ENCODE assay signal across 6 cellular contexts in the genomic region with DNA sequence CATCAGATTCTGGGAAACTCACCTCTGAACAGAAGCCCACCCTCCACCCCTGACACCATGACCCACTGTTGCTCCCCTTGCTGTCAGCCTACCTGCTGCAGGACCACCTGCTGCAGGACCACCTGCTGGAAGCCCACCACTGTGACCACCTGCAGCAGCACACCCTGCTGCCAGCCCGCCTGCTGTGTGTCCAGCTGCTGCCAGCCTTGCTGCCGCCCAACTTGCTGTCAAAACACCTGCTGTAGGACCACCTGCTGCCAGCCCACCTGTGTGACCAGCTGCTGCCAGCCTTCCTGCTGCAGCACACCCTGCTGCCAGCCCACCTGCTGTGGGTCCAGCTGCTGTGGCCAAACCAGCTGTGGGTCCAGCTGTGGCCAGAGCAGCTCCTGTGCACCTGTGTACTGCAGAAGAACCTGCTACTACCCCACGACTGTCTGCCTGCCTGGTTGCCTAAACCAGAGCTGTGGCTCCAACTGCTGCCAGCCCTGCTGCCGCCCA. TPM values are rescaled to one million over a fixed set of nuclear protein-coding genes. Genes with fewer than 3 reads are reported as not detected.
"Had no signal": no experiment of that assay in that cellular context is flagged by ENCODE, and none has a peak within 500 bp of the region (broad histone marks: within the 10 kb centered on the region; RNA-seq: fewer than 3 reads in every experiment).

Gene KRTAP9-2 (plus strand): TSS at position 51 of the 498 bp plus-strand sequence. CDS start 7 bp downstream, at position 58.

RNA-seq across cellular contexts. Expression of gene KRTAP9-2, which starts in this region (rescaled TPM):
- total RNA-seq: GM23248, GM23338, H4, H7, H9, HFFc6 had no signal
- polyA plus RNA-seq: GM23248, GM23338 had no signal
